In the genomic region with DNA sequence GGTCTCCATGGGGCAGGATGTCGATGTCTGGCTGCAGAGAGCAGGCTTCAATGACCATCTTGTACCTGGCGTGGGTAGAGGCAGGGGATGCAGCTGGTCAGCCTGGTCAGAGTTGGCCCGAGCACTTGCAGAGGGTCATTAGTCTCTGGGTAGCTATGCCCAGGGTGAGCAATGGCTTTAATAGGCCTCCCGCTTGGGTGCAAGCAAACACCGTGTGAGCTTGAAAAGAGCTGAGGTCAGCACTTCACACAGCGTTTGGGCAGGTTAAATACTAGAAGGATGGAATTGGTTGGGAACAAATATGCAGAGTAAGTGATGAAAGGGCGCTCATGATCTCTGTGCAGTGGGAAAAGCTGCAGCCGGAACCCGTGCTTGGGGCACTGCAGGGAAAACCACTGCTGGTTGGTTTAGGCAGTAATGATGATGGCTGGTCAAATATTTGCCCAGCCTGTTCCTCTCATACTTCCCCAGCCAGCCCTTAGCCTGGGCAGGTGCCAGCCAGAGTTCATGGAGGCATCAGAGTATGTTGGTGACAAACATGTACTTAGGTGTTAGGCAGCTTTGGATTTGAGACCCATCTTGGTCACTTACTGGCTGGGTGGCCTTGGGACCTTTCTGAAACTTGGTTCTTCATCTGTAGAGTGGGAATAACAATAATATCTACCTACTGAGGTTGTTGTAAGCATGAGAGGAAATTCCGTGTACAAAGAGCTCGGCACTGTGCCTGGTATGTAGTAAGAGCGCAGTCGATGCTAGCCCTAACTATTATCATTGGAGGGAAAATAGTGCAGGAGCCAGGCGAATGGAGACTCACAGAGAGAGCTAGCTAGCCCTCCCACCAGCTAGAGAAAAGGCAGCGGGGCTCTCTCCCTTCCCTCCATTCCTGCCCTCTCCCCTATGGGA, we compare ENCODE assay signal across 16 cellular contexts. TPM values are rescaled to one million over a fixed set of nuclear protein-coding genes. Genes with fewer than 3 reads are reported as not detected.
DNase-seq lines count a peak whose midpoint lies in the region; ATAC-seq, FAIRE-seq and TF ChIP-seq lines count a peak whose summit lies in the region.
"Had no signal": no experiment of that assay in that cellular context is flagged by ENCODE, and none has a peak within 500 bp of the region (broad histone marks: within the 10 kb centered on the region; RNA-seq: fewer than 3 reads in every experiment).

No MANE protein-coding gene starts in this region.

- POLR2A ChIA-PET in activated CD8-positive, alpha-beta T cell treated with anti-CD3 and anti-CD28 coated beads, Interleukin-2, amount 10 ng/mL, durations not matched to agents 7 days and 5 days (lab: Charles Lee), result interaction anchor here (0.6 kb wide), 1 partner anchor 577 kb away, joined by 3 read pairs; no protein-coding TSS in a partner anchor
- POLR2A ChIA-PET in activated CD8-positive, alpha-beta T cell treated with anti-CD3 and anti-CD28 coated beads for 36 hours (lab: Charles Lee), result no interaction called here

- no peak for TF ChIP-seq POLR2A in H54 (IDR thresholded peaks at IDR 0.05; ENCODE audit: low read depth, low read length)

- peaks cover 49% of the 10 kb centered on the region for H3K4me1 Mint-ChIP-seq in activated CD8-positive, alpha-beta T cell treated with anti-CD3 and anti-CD28 coated beads, Interleukin-2, amount 10 ng/mL, durations not matched to agents 7 days and 5 days (ENCODE audit: low read depth)
- H3K4me1 Mint-ChIP-seq in activated CD8-positive, alpha-beta T cell treated with anti-CD3 and anti-CD28 coated beads for 36 hours (ENCODE audit: low read depth), result peaks cover 9% of the 10 kb centered on the region
- peaks cover 11% of the 10 kb centered on the region for H3K4me1 Mint-ChIP-seq in type B pancreatic cell (ENCODE audit: unreplicated experiment)

- H3K9me3 Mint-ChIP-seq in activated CD8-positive, alpha-beta T cell treated with anti-CD3 and anti-CD28 coated beads, Interleukin-2, amount 10 ng/mL, durations not matched to agents 7 days and 5 days (ENCODE audit: insufficient read depth), result no peaks in the 10 kb centered on the region
- H3K9me3 Mint-ChIP-seq in activated CD8-positive, alpha-beta T cell treated with anti-CD3 and anti-CD28 coated beads for 36 hours, result no peaks in the 10 kb centered on the region
- no peaks in the 10 kb centered on the region for H3K9me3 Mint-ChIP-seq in type B pancreatic cell
- H3K9me3 Mint-ChIP-seq: activated T-cell treated with anti-CD3 and anti-CD28 coated beads, Interleukin-2, amount 50 U/mL, for 24 hours; dendritic cell treated with granulocyte-macrophage colony-stimulating factor and Interleukin-4, amounts not matched to agents 40 ng/mL and 50 ng/mL, for 4 days had no signal

- intact Hi-C loops in activated CD8-positive, alpha-beta T cell treated with anti-CD3 and anti-CD28 coated beads for 36 hours (cut with micrococcal nuclease), result no loop called here
- intact Hi-C loops in left colon (cut with DNase I, micrococcal nuclease), result no loop called here

- ATAC-seq in activated CD8-positive, alpha-beta T cell treated with anti-CD3 and anti-CD28 coated beads, Interleukin-2, amount 10 ng/mL, durations not matched to agents 7 days and 5 days, result no peak
- ATAC-seq in activated CD8-positive, alpha-beta T cell treated with anti-CD3 and anti-CD28 coated beads for 36 hours, result no peak
- ATAC-seq in left colon (peak; percentile 89), GM18868 (IDR thresholded peaks at IDR 0.05; ENCODE audit: unreplicated experiment) (no peak)

- no peak for DNase-seq in activated CD8-positive, alpha-beta T cell treated with anti-CD3 and anti-CD28 coated beads, Interleukin-2, amount 10 ng/mL, durations not matched to agents 7 days and 5 days
- DNase-seq in activated CD8-positive, alpha-beta T cell treated with anti-CD3 and anti-CD28 coated beads for 36 hours, result no peak
- DNase-seq in NCI-H345 (lab: John Stamatoyannopoulos, UW) (peak; percentile 81), left colon (peak; percentile 77 to 80), type B pancreatic cell (ENCODE audit: extremely low spot score, unreplicated experiment) (no peak), H54 (ENCODE audit: insufficient read length, low spot score) (no peak)
- no peak for DNase-seq in stimulated activated CD8-positive, alpha-beta memory T cell treated with anti-CD3 and anti-CD28 coated beads, Interleukin-4, amount 100 ng/mL, for 48 hours
- DNase-seq: activated CD4-positive, alpha-beta T cell treated with anti-CD3 and anti-CD28 coated beads for 1 hour; activated T-cell treated with anti-CD3 and anti-CD28 coated beads, Interleukin-2, amount 50 U/mL, for 24 hours; amygdala; Calu3; esophagus squamous epithelium; NCI-H2107 had no signal

- H3K27me3 Mint-ChIP-seq in activated CD8-positive, alpha-beta T cell treated with anti-CD3 and anti-CD28 coated beads, Interleukin-2, amount 10 ng/mL, durations not matched to agents 7 days and 5 days (ENCODE audit: low read depth), result peaks cover 24% of the 10 kb centered on the region
- H3K27me3 Mint-ChIP-seq in activated CD8-positive, alpha-beta T cell treated with anti-CD3 and anti-CD28 coated beads for 36 hours, result peaks cover 24% of the 10 kb centered on the region
- H3K27me3 Mint-ChIP-seq in type B pancreatic cell, result peaks cover 20% of the 10 kb centered on the region

- peak overlapping the region; percentile 44 for H3K4me3 Mint-ChIP-seq in activated CD8-positive, alpha-beta T cell treated with anti-CD3 and anti-CD28 coated beads, Interleukin-2, amount 10 ng/mL, durations not matched to agents 7 days and 5 days
- no peak overlapping the region for H3K4me3 Mint-ChIP-seq in activated CD8-positive, alpha-beta T cell treated with anti-CD3 and anti-CD28 coated beads for 36 hours
- H3K4me3 Mint-ChIP-seq in type B pancreatic cell, result no peak overlapping the region
- H3K4me3 Mint-ChIP-seq: activated T-cell treated with anti-CD3 and anti-CD28 coated beads, Interleukin-2, amount 50 U/mL, for 24 hours; dendritic cell treated with granulocyte-macrophage colony-stimulating factor and Interleukin-4, amounts not matched to agents 40 ng/mL and 50 ng/mL, for 4 days had no signal

- CTCF ChIA-PET in activated CD8-positive, alpha-beta T cell treated with anti-CD3 and anti-CD28 coated beads, Interleukin-2, amount 10 ng/mL, durations not matched to agents 7 days and 5 days (lab: Charles Lee), result interaction anchor here (0.7 to 1.8 kb wide), 6 partner anchors 9 to 115 kb away, joined by 3 to 10 read pairs (median 4); partner anchors contain the start of gene KCNJ11
- CTCF ChIA-PET in activated CD8-positive, alpha-beta T cell treated with anti-CD3 and anti-CD28 coated beads for 36 hours (lab: Charles Lee), result interaction anchor here (0.7 to 1.2 kb wide), 2 partner anchors 11 to 184 kb away, joined by 3 read pairs; no protein-coding TSS in a partner anchor

- H3K36me3 Mint-ChIP-seq in activated CD8-positive, alpha-beta T cell treated with anti-CD3 and anti-CD28 coated beads, Interleukin-2, amount 10 ng/mL, durations not matched to agents 7 days and 5 days (ENCODE audit: low read depth), result no peaks in the 10 kb centered on the region
- no peaks in the 10 kb centered on the region for H3K36me3 Mint-ChIP-seq in activated CD8-positive, alpha-beta T cell treated with anti-CD3 and anti-CD28 coated beads for 36 hours (ENCODE audit: low read depth)
- H3K36me3 Mint-ChIP-seq in type B pancreatic cell, result no peaks in the 10 kb centered on the region

- no peak for TF ChIP-seq CTCF in activated CD8-positive, alpha-beta T cell treated with anti-CD3 and anti-CD28 coated beads for 36 hours (IDR thresholded peaks at IDR 0.05)
- TF ChIP-seq CTCF in type B pancreatic cell (conservative IDR thresholded peaks at IDR 0.05), result no peak

- FAIRE-seq in H54 (lab: Jason Lieb, UNC), result no peak

- peak overlapping the region; percentile 87 for H3K27ac Mint-ChIP-seq in activated CD8-positive, alpha-beta T cell treated with anti-CD3 and anti-CD28 coated beads, Interleukin-2, amount 10 ng/mL, durations not matched to agents 7 days and 5 days
- H3K27ac Mint-ChIP-seq in activated CD8-positive, alpha-beta T cell treated with anti-CD3 and anti-CD28 coated beads for 36 hours, result no peak overlapping the region
- H3K27ac Mint-ChIP-seq in type B pancreatic cell, result peak overlapping the region; percentile 33
- H3K27ac Mint-ChIP-seq: activated T-cell treated with anti-CD3 and anti-CD28 coated beads, Interleukin-2, amount 50 U/mL, for 24 hours; dendritic cell treated with granulocyte-macrophage colony-stimulating factor and Interleukin-4, amounts not matched to agents 40 ng/mL and 50 ng/mL, for 4 days had no signal

RNA-seq across cellular contexts. Expression of gene KCNJ11, which starts 25.2 kb away (rescaled TPM):
- total RNA-seq in activated CD8-positive, alpha-beta T cell treated with anti-CD3 and anti-CD28 coated beads, Interleukin-2, amount 10 ng/mL, durations not matched to agents 7 days and 5 days, result 1 to 10 TPM; 4.2 to 5.7 TPM
- total RNA-seq in activated CD8-positive, alpha-beta T cell treated with anti-CD3 and anti-CD28 coated beads for 36 hours, result 1 to 10 TPM; 1.2 to 2.4 TPM
- 1 to 10 TPM; 2.1 to 6.9 TPM for total RNA-seq in left colon
- 18.6 and 25.4 TPM in 2 replicates for total RNA-seq in type B pancreatic cell (ENCODE audit: low replicate concordance)
- total RNA-seq: smooth muscle cell had no signal

Comparison
In these comparisons a context has a peak if more than half of its experiments do, and no peak if none do; other contexts are left out.
1. DNase-seq: peak in NCI-H345 (single experiment) and left colon (2 of 2); none in activated CD8-positive, alpha-beta T cell treated with anti-CD3 and anti-CD28 coated beads, Interleukin-2, amount 10 ng/mL, durations not matched to agents 7 days and 5 days (single experiment), activated CD8-positive, alpha-beta T cell treated with anti-CD3 and anti-CD28 coated beads for 36 hours (single experiment), type B pancreatic cell (single experiment), stimulated activated CD8-positive, alpha-beta memory T cell treated with anti-CD3 and anti-CD28 coated beads, Interleukin-4, amount 100 ng/mL, for 48 hours (single experiment) and H54 (single experiment).